In genomic region chr7:139823855-139824670, GRCh38 we compare ENCODE assay signal across 1 cellular context.
TF ChIP-seq lines count a peak whose summit lies in the region.

No MANE protein-coding gene starts in this region.

TF ChIP-seq in IMR-90, 13 proteins besides CTCF, POLR2A, EP300 and RAD21:
- no peak for TF ChIP-seq RCOR1 (IDR thresholded peaks at IDR 0.05; ENCODE audit: insufficient replicate concordance, low read length)
- peak; percentile 96 for TF ChIP-seq BHLHE40 (IDR thresholded peaks at IDR 0.05; ENCODE audit: low read depth, low read length)
- no peak for TF ChIP-seq MAZ (IDR thresholded peaks at IDR 0.05; ENCODE audit: borderline replicate concordance, low read depth, low read length)
- TF ChIP-seq SMC3 (IDR thresholded peaks at IDR 0.05; ENCODE audit: low read depth, low read length) = peak; percentile 1; the same call in 1 of the 2 replicates
